ENCODE assay signal across 10 cellular contexts in the genomic region with DNA sequence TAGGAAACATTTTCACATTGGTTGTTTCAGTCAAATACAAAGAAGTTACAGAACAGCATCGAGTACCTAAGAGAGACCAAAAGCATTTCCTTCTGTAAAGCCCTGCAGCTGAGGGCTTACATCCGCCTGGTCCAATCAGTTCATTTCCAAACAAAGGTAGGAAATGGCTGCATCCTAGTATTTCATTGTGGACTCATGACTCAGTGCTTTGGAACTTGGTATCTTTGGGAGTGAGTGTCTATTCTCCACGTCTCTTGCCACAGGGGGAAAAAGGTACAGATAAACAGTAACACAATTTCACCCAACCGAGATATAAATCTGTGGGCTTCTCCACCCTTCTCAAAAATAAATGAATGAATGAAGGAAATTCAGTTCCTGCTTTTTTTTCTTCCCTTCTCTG.
DNase-seq lines count a peak whose midpoint lies in the region; ATAC-seq and TF ChIP-seq lines count a peak whose summit lies in the region.
"Had no signal": no experiment of that assay in that cellular context is flagged by ENCODE, and none has a peak within 500 bp of the region (broad histone marks: within the 10 kb centered on the region; RNA-seq: fewer than 3 reads in every experiment).

No MANE protein-coding gene starts in this region.

- peaks cover 8% of the 10 kb centered on the region for H4K20me1 ChIP-seq in hepatocyte (ENCODE audit: insufficient read depth, poor library complexity, severe bottlenecking)

- H3K4me1 ChIP-seq in hepatocyte (ENCODE audit: insufficient read depth), result peaks cover 18% of the 10 kb centered on the region

- WGBS in hepatocyte (ENCODE audit: low lambda C conversion rate, missing lambda C conversion rate), result 30% methylated on average over 4 of the region's 4 CpGs

- no peaks in the 10 kb centered on the region for H3K9me2 ChIP-seq in hepatocyte (replicated peaks; ENCODE audit: insufficient read depth)

- ATAC-seq in HG02571 (IDR thresholded peaks at IDR 0.05; ENCODE audit: unreplicated experiment) (no peak), HG03457 (IDR thresholded peaks at IDR 0.05; ENCODE audit: unreplicated experiment) (no peak)

- H2AFZ ChIP-seq in hepatocyte, result no peak overlapping the region

- H3K4me3 ChIP-seq in hepatocyte, result no peak overlapping the region

- peak overlapping the region; percentile 28 for H3K4me2 ChIP-seq in hepatocyte

- DNase-seq in HK-2 (ENCODE audit: unreplicated experiment), result peak; percentile 27
- DNase-seq in SW480 (ENCODE audit: low spot score), result peak; percentile 52
- peak; percentile 20 for DNase-seq in hepatocyte (ENCODE audit: low spot score)
- peak; percentile 12 for DNase-seq in putamen (ENCODE audit: low spot score)
- DNase-seq in stimulated activated naive CD4-positive, alpha-beta T cell (lab: John Stamatoyannopoulos, UW), result no peak
- no peak for DNase-seq in germinal center (ENCODE audit: low spot score)
- DNase-seq: NCI-H146, T1000 had no signal

- peaks cover 24% of the 10 kb centered on the region for H3K79me2 ChIP-seq in hepatocyte

- H3K27ac ChIP-seq in hepatocyte, result peak overlapping the region; percentile 43

- H3K9me3 ChIP-seq in hepatocyte (ENCODE audit: low read depth), result no peaks in the 10 kb centered on the region

- TF ChIP-seq CTCF in hepatocyte (IDR thresholded peaks at IDR 0.05; ENCODE audit: poor library complexity), result no peak

- no peaks in the 10 kb centered on the region for H3K27me3 ChIP-seq in hepatocyte

- no peaks in the 10 kb centered on the region for H3K36me3 ChIP-seq in hepatocyte (replicated peaks; ENCODE audit: insufficient read depth, low read depth)

Comparison
In these comparisons a context has a peak if more than half of its experiments do, and no peak if none do; other contexts are left out.
1. DNase-seq: peak in HK-2 (single experiment), SW480 (single experiment), hepatocyte (single experiment) and putamen (single experiment); none in stimulated activated naive CD4-positive, alpha-beta T cell (0 of 6) and germinal center (single experiment).